Comparison of ENCODE assay signal across 8 cellular contexts in genomic region chr17:79400989-79401703, GRCh38.
DNase-seq lines count a peak whose midpoint lies in the region; ATAC-seq and TF ChIP-seq lines count a peak whose summit lies in the region.

No MANE protein-coding gene starts in this region.

- H3K9me3 ChIP-seq in H9 (ENCODE audit: control insufficient read depth, low read depth, low read length) (no peaks in the 10 kb centered on the region), colonic mucosa (no peaks in the 10 kb centered on the region), left lung (no peaks in the 10 kb centered on the region)

- H3K27me3 ChIP-seq in H9 (ENCODE audit: insufficient read depth, low read length) (peaks cover 8% of the 10 kb centered on the region; the same call in 1 of the 2 replicates), colonic mucosa (peaks cover 8% of the 10 kb centered on the region), left lung (peaks cover 24 to 99% of the 10 kb centered on the region in 2 donors)

- H3K18ac ChIP-seq in H9 (ENCODE audit: insufficient read length, low read depth, low read length) = no peak overlapping the region

- peak overlapping the region; percentile 39; the same call in 1 of the 2 replicates for H3K14ac ChIP-seq in H9 (ENCODE audit: insufficient read depth, low read length)

- no peak overlapping the region for H2BK120ac ChIP-seq in H9 (ENCODE audit: low read depth, low read length, poor library complexity, severe bottlenecking)

- no CpG with 5 or more reads among the region's 33 CpGs for WGBS in H9 (ENCODE audit: extremely low coverage, insufficient read length, low lambda C conversion rate)

- peak; percentile 99 for ATAC-seq in left lung
- no peak for ATAC-seq in GM18858 (IDR thresholded peaks at IDR 0.05; ENCODE audit: unreplicated experiment)

- peaks cover 72% of the 10 kb centered on the region for H3K27me3 Mint-ChIP-seq in H9 (ENCODE audit: low read depth)
- peaks cover 16% of the 10 kb centered on the region for H3K27me3 Mint-ChIP-seq in activated CD4-positive, alpha-beta T cell treated with anti-CD3 and anti-CD28 coated beads, Interleukin-2, amount 10 ng/mL, durations not matched to agents 24 days and 14 days

- no peaks in the 10 kb centered on the region for H3K4me1 ChIP-seq in H9 (ENCODE audit: insufficient read depth, low read length)
- no peaks in the 10 kb centered on the region for H3K4me1 ChIP-seq in colonic mucosa
- H3K4me1 ChIP-seq in left lung = peaks cover 0 to 9% of the 10 kb centered on the region in 2 donors

- no peak overlapping the region for H2BK5ac ChIP-seq in H9 (ENCODE audit: insufficient read length, low read length)

- no peak overlapping the region for H3K23ac ChIP-seq in H9 (ENCODE audit: insufficient read length, low read depth, low read length)

- intact Hi-C loops in activated CD4-positive, alpha-beta T cell treated with anti-CD3 and anti-CD28 coated beads, Interleukin-2, amount 10 ng/mL, durations not matched to agents 24 days and 14 days (cut with micrococcal nuclease) = loop anchor here (10.0 kb wide), 1 partner anchor 304 kb away; no protein-coding TSS in a partner anchor
- intact Hi-C loops in colonic mucosa (cut with DNase I) = no loop called here
- intact Hi-C loops in left lung (cut with DNase I) = no loop called here

- H3K4me1 Mint-ChIP-seq in H9 = peaks cover 17 to 32% of the 10 kb centered on the region in 2 experiments
- peaks cover 12% of the 10 kb centered on the region for H3K4me1 Mint-ChIP-seq in activated CD4-positive, alpha-beta T cell treated with anti-CD3 and anti-CD28 coated beads, Interleukin-2, amount 10 ng/mL, durations not matched to agents 24 days and 14 days

- H2AFZ ChIP-seq in H9 (ENCODE audit: low read length) = no peak overlapping the region

- H2BK15ac ChIP-seq in H9 (ENCODE audit: low read depth, low read length) = no peak overlapping the region

- no peaks in the 10 kb centered on the region for H3K79me1 ChIP-seq in H9 (ENCODE audit: insufficient read depth, low read depth, low read length, poor library complexity, severe bottlenecking)

- no peak overlapping the region for H4K91ac ChIP-seq in H9 (ENCODE audit: insufficient read length, low read depth, low read length)

- no peaks in the 10 kb centered on the region for H4K20me1 ChIP-seq in H9 (ENCODE audit: control insufficient read depth, insufficient read depth, insufficient read length)

- H3K9me3 Mint-ChIP-seq in H9 = no peaks in the 10 kb centered on the region; a peak in 1 of 5 replicates
- H3K9me3 Mint-ChIP-seq in activated CD4-positive, alpha-beta T cell treated with anti-CD3 and anti-CD28 coated beads, Interleukin-2, amount 10 ng/mL, durations not matched to agents 24 days and 14 days = no peaks in the 10 kb centered on the region

- no peak overlapping the region for H4K5ac ChIP-seq in H9 (ENCODE audit: insufficient read length, low read depth, low read length)

- H3K4me3 ChIP-seq in colonic mucosa (no peak overlapping the region), left lung (peak overlapping the region in 1 of 2 donors; percentile 10)

- H3K36me3 ChIP-seq in colonic mucosa (no peaks in the 10 kb centered on the region), left lung (no peaks in the 10 kb centered on the region)

- DNase-seq in AML-193 (lab: John Stamatoyannopoulos, UW) = peak; percentile 54 to 59
- DNase-seq in H9 = peak; percentile 88
- peak; percentile 53 for DNase-seq in NCI-H345 treated with DMSO at 0.1 percent for 48 hours (lab: John Stamatoyannopoulos, UW; ENCODE audit: unreplicated experiment)
- DNase-seq in activated CD4-positive, alpha-beta T cell treated with anti-CD3 and anti-CD28 coated beads, Interleukin-2, amount 10 ng/mL, durations not matched to agents 24 days and 14 days = peak; percentile 93
- peak; percentile 70 for DNase-seq in colonic mucosa
- DNase-seq in left lung = peak; percentile 61 to 92
- DNase-seq in stimulated activated CD4-positive, alpha-beta T cell treated with anti-CD3 and anti-CD28 coated beads, Interleukin-4, amount 100 ng/mL, for 4 hours = peak; percentile 63 to 68

- H4K8ac ChIP-seq in H9 (replicated peaks; ENCODE audit: insufficient read length, low read depth, low read length) = no peak overlapping the region

- H3K23me2 ChIP-seq in H9 (ENCODE audit: insufficient read length, low read depth, low read length, poor library complexity, severe bottlenecking) = peaks cover 13% of the 10 kb centered on the region

- H3K56ac ChIP-seq in H9 (ENCODE audit: insufficient read length, low read depth, low read length) = no peak overlapping the region

- H3K4me3 Mint-ChIP-seq in H9 = peak overlapping the region; percentile 64 to 78
- H3K4me3 Mint-ChIP-seq in activated CD4-positive, alpha-beta T cell treated with anti-CD3 and anti-CD28 coated beads, Interleukin-2, amount 10 ng/mL, durations not matched to agents 24 days and 14 days = peak overlapping the region; percentile 84

- no peak overlapping the region for H3K27ac ChIP-seq in H9 (ENCODE audit: insufficient read length, low read depth, low read length)
- H3K27ac ChIP-seq in colonic mucosa = no peak overlapping the region
- H3K27ac ChIP-seq in left lung = no peak overlapping the region

- no peaks in the 10 kb centered on the region for H3K79me2 ChIP-seq in H9 (ENCODE audit: insufficient read depth, low read length)

- no peaks in the 10 kb centered on the region; a peak in 1 of 7 replicates for H3K36me3 Mint-ChIP-seq in H9 (ENCODE audit: insufficient read depth in 1 of 3, low read depth in 3 of 3)
- no peaks in the 10 kb centered on the region for H3K36me3 Mint-ChIP-seq in activated CD4-positive, alpha-beta T cell treated with anti-CD3 and anti-CD28 coated beads, Interleukin-2, amount 10 ng/mL, durations not matched to agents 24 days and 14 days (ENCODE audit: low read depth)

- no peak overlapping the region for H2BK12ac ChIP-seq in H9 (ENCODE audit: insufficient read length, low read depth, low read length)

- H3K27ac Mint-ChIP-seq in H9 = peak overlapping the region in 1 of 3 experiments; percentile 19; a peak in 1 of 7 replicates
- no peak overlapping the region for H3K27ac Mint-ChIP-seq in activated CD4-positive, alpha-beta T cell treated with anti-CD3 and anti-CD28 coated beads, Interleukin-2, amount 10 ng/mL, durations not matched to agents 24 days and 14 days

- H3K9ac ChIP-seq in H9 (ENCODE audit: extremely low read depth, insufficient read length, low read length) (no peak overlapping the region), colonic mucosa (ENCODE audit: low read depth in 2 of 2, low read length in 2 of 2) (no peak overlapping the region)

- no peak overlapping the region for H3T11ph ChIP-seq in H9 (ENCODE audit: low read length)

- H2AK5ac ChIP-seq in H9 (ENCODE audit: insufficient read length, low read length) = no peak overlapping the region

- TF ChIP-seq CTCF in H9 (conservative IDR thresholded peaks at IDR 0.05) = peak; percentile 91
- TF ChIP-seq CTCF in colonic mucosa (IDR thresholded peaks at IDR 0.05) = peak; percentile 82
- TF ChIP-seq CTCF in left lung (IDR thresholded peaks at IDR 0.05) = peak; percentile 81 to 85

- peak overlapping the region; percentile 74 for H3K4me2 ChIP-seq in H9 (ENCODE audit: insufficient read depth, insufficient read length, low read length)

- no peak overlapping the region for H3K4ac ChIP-seq in H9 (ENCODE audit: low read depth, low read length)

- no peak overlapping the region for H2BK20ac ChIP-seq in H9 (ENCODE audit: low read depth, low read length, poor library complexity, severe bottlenecking)
